Comparison of ENCODE assay signal across 1 cellular context in the genomic region with DNA sequence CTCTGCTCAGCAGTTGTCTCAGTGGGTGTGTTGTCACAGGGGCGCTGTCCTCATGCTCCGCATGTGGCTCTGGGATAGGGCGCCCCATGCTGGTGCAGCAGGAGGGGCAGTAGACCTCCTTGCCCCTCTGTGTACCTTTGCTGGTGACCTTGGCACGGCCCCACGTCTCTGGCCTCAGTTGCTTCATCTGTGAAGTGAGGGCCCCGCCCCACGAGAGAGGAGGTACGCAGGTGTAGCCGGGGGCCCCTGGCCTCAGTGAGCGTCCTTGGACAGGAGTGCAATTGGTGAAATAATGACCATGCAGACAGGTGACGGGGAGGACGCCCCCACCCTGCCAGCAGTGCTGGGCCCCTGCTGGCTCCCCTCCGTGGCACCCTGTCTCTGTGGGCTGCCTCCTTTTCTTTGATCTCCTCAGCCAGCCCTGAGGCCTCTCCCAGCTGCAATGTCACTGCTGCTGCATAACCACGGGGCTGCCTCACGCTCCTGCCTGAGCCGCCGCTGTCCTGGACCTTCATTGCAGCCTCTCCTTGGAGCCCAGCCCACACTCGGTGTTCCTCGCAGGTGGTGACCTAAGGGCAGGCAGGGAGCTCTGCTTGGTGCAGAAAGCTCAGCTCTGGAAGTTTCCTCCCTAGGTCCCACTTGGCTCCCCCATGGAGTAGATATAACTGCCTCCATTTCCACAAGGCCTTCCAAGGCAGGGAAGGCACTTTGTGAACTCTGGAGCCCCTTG.
TF ChIP-seq lines count a peak whose summit lies in the region.

No MANE protein-coding gene starts in this region.

TF ChIP-seq in GM23338, 12 proteins besides CTCF, POLR2A, EP300 and RAD21:
- TF ChIP-seq, protein P1, sequence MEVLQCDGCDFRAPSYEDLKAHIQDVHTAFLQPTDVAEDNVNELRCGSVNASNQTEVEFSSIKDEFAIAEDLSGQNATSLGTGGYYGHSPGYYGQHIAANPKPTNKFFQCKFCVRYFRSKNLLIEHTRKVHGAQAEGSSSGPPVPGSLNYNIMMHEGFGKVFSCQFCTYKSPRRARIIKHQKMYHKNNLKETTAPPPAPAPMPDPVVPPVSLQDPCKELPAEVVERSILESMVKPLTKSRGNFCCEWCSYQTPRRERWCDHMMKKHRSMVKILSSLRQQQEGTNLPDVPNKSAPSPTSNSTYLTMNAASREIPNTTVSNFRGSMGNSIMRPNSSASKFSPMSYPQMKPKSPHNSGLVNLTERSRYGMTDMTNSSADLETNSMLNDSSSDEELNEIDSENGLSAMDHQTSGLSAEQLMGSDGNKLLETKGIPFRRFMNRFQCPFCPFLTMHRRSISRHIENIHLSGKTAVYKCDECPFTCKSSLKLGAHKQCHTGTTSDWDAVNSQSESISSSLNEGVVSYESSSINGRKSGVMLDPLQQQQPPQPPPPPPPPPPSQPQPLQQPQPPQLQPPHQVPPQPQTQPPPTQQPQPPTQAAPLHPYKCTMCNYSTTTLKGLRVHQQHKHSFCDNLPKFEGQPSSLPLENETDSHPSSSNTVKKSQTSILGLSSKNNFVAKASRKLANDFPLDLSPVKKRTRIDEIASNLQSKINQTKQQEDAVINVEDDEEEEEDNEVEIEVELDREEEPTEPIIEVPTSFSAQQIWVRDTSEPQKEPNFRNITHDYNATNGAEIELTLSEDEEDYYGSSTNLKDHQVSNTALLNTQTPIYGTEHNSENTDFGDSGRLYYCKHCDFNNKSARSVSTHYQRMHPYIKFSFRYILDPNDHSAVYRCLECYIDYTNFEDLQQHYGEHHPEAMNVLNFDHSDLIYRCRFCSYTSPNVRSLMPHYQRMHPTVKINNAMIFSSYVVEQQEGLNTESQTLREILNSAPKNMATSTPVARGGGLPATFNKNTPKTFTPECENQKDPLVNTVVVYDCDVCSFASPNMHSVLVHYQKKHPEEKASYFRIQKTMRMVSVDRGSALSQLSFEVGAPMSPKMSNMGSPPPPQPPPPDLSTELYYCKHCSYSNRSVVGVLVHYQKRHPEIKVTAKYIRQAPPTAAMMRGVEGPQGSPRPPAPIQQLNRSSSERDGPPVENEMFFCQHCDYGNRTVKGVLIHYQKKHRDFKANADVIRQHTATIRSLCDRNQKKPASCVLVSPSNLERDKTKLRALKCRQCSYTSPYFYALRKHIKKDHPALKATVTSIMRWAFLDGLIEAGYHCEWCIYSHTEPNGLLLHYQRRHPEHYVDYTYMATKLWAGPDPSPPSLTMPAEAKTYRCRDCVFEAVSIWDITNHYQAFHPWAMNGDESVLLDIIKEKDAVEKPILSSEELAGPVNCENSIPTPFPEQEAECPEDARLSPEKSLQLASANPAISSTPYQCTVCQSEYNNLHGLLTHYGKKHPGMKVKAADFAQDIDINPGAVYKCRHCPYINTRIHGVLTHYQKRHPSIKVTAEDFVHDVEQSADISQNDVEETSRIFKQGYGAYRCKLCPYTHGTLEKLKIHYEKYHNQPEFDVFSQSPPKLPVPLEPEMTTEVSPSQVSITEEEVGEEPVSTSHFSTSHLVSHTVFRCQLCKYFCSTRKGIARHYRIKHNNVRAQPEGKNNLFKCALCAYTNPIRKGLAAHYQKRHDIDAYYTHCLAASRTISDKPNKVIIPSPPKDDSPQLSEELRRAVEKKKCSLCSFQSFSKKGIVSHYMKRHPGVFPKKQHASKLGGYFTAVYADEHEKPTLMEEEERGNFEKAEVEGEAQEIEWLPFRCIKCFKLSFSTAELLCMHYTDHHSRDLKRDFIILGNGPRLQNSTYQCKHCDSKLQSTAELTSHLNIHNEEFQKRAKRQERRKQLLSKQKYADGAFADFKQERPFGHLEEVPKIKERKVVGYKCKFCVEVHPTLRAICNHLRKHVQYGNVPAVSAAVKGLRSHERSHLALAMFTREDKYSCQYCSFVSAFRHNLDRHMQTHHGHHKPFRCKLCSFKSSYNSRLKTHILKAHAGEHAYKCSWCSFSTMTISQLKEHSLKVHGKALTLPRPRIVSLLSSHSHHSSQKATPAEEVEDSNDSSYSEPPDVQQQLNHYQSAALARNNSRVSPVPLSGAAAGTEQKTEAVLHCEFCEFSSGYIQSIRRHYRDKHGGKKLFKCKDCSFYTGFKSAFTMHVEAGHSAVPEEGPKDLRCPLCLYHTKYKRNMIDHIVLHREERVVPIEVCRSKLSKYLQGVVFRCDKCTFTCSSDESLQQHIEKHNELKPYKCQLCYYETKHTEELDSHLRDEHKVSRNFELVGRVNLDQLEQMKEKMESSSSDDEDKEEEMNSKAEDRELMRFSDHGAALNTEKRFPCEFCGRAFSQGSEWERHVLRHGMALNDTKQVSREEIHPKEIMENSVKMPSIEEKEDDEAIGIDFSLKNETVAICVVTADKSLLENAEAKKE (CRISPR knock-in tag; IDR thresholded peaks at IDR 0.05) = no peak
- no peak for TF ChIP-seq ZNF114 (CRISPR knock-in tag; IDR thresholded peaks at IDR 0.05)
